ENCODE assay signal across 8 cellular contexts in the genomic region with DNA sequence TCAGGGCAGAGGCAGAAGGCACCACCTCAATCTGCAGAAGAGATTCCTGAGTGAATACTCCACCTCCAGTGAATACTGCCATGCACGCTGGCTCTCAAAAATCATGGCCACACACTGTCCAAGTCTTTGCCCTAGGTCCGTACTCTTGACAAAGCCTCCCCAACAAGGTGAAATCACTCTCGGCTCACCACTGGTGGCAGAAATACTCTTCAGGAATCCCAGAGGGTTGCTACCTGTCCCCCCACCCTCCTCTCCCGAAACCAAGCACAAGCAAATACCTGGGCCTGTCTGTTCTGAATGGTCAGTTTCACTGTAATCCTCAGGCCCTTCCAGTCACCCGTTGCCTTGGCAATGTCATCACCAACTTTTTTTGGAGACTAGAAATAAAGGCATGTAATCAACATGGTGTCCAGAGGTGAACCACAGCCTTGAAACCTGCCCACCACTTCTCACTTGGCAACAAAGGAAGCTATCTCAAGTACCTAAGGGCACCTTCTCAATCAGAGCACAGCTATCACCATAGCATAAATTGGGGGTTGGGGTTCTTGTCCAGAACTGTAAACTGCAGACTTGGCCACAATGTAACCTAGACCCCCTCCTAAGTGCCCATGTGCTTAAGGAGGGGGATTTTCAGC. TPM values are rescaled to one million over a fixed set of nuclear protein-coding genes. Genes with fewer than 3 reads are reported as not detected.
DNase-seq lines count a peak whose midpoint lies in the region; ATAC-seq lines count a peak whose summit lies in the region.

No MANE protein-coding gene starts in this region.

- no peaks in the 10 kb centered on the region; the same call in 1 of the 2 replicates for H3K9me3 ChIP-seq in iPS DF 6.9 (ENCODE audit: control insufficient read depth, insufficient read depth, low read length)
- peaks cover 0 to 6% (median 5%) of the 10 kb centered on the region in 5 donors for H3K9me3 ChIP-seq in subcutaneous abdominal adipose tissue (ENCODE audit: control insufficient read depth in 5 of 5, low read length in 5 of 5)

- peaks cover 47% of the 10 kb centered on the region for H3K4me1 Mint-ChIP-seq in activated CD4-positive, alpha-beta T cell treated with anti-CD3 and anti-CD28 coated beads, Interleukin-2, amount 10 ng/mL, durations not matched to agents 24 days and 14 days
- peaks cover 40% of the 10 kb centered on the region for H3K4me1 Mint-ChIP-seq in activated CD8-positive, alpha-beta memory T cell treated with anti-CD3 and anti-CD28 coated beads, Interleukin-2, amount 10 ng/mL, durations not matched to agents 7 days and 5 days

- H3K27ac ChIP-seq in iPS DF 6.9 (ENCODE audit: low read length) (no peak overlapping the region), subcutaneous abdominal adipose tissue (ENCODE audit: low read depth, low read length) (peak overlapping the region; percentile 92)

- intact Hi-C loops in activated CD4-positive, alpha-beta T cell treated with anti-CD3 and anti-CD28 coated beads, Interleukin-2, amount 10 ng/mL, durations not matched to agents 24 days and 14 days (cut with micrococcal nuclease), result no loop called here

- DNase-seq in activated CD4-positive, alpha-beta T cell treated with anti-CD3 and anti-CD28 coated beads, Interleukin-2, amount 10 ng/mL, durations not matched to agents 24 days and 14 days, result peak; percentile 62
- DNase-seq in activated CD4-positive, alpha-beta T cell treated with anti-CD3 and anti-CD28 coated beads, Interleukin-2, amount 50 U/mL, for 1 hour, result no peak
- peak; percentile 48 for DNase-seq in activated CD8-positive, alpha-beta memory T cell treated with anti-CD3 and anti-CD28 coated beads, Interleukin-2, amount 10 ng/mL, durations not matched to agents 7 days and 5 days
- DNase-seq in iPS DF 6.9 (ENCODE audit: low read depth, low spot score) (no peak), occipital lobe (lab: John Stamatoyannopoulos, UW) (no peak), NCI-H1694 treated with DMSO at 0.1 percent for 48 hours (lab: John Stamatoyannopoulos, UW) (no peak), NCI-H1092 (lab: John Stamatoyannopoulos, UW) (no peak)

- peaks cover 1% of the 10 kb centered on the region; the same call in 1 of the 2 replicates for H3K4me1 ChIP-seq in iPS DF 6.9 (ENCODE audit: control insufficient read depth, insufficient read depth, low read length)
- peaks cover 8 to 51% (median 42%) of the 10 kb centered on the region in 5 donors for H3K4me1 ChIP-seq in subcutaneous abdominal adipose tissue (ENCODE audit: control insufficient read depth in 5 of 5, insufficient read depth in 5 of 5, low read length in 5 of 5)

- H3K27me3 Mint-ChIP-seq in activated CD4-positive, alpha-beta T cell treated with anti-CD3 and anti-CD28 coated beads, Interleukin-2, amount 10 ng/mL, durations not matched to agents 24 days and 14 days, result no peaks in the 10 kb centered on the region
- no peaks in the 10 kb centered on the region for H3K27me3 Mint-ChIP-seq in activated CD8-positive, alpha-beta memory T cell treated with anti-CD3 and anti-CD28 coated beads, Interleukin-2, amount 10 ng/mL, durations not matched to agents 7 days and 5 days

- ATAC-seq in activated CD8-positive, alpha-beta memory T cell treated with anti-CD3 and anti-CD28 coated beads, Interleukin-2, amount 10 ng/mL, durations not matched to agents 7 days and 5 days, result no peak

- no CpG with 5 or more reads among the region's 5 CpGs for WGBS in iPS DF 6.9 (ENCODE audit: insufficient coverage, insufficient read length)

- H3K4me3 ChIP-seq in iPS DF 6.9 (ENCODE audit: low read length) (peak overlapping the region; percentile 91; the same call in 1 of the 2 replicates), subcutaneous abdominal adipose tissue (ENCODE audit: low read depth in 1 of 5, low read length in 5 of 5) (peak overlapping the region; percentile 48 to 92 (median 87))

- peaks cover 11% of the 10 kb centered on the region for H3K9me3 Mint-ChIP-seq in activated CD4-positive, alpha-beta T cell treated with anti-CD3 and anti-CD28 coated beads, Interleukin-2, amount 10 ng/mL, durations not matched to agents 24 days and 14 days
- H3K9me3 Mint-ChIP-seq in activated CD8-positive, alpha-beta memory T cell treated with anti-CD3 and anti-CD28 coated beads, Interleukin-2, amount 10 ng/mL, durations not matched to agents 7 days and 5 days (ENCODE audit: low read depth), result peaks cover 9% of the 10 kb centered on the region

- H3K27me3 ChIP-seq in iPS DF 6.9 (ENCODE audit: control insufficient read depth, insufficient read depth, low read length) (no peaks in the 10 kb centered on the region), subcutaneous abdominal adipose tissue (ENCODE audit: control insufficient read depth in 5 of 5, insufficient read depth in 4 of 5, low read length in 5 of 5) (no peaks in the 10 kb centered on the region)

- H3K36me3 ChIP-seq in iPS DF 6.9 (ENCODE audit: control insufficient read depth, insufficient read depth, low read length), result peaks cover 52% of the 10 kb centered on the region
- H3K36me3 ChIP-seq in subcutaneous abdominal adipose tissue (ENCODE audit: control insufficient read depth in 5 of 5, insufficient read depth in 5 of 5, low read length in 5 of 5), result peaks cover 10 to 57% (median 54%) of the 10 kb centered on the region in 5 donors

- peaks cover 70% of the 10 kb centered on the region for H3K36me3 Mint-ChIP-seq in activated CD4-positive, alpha-beta T cell treated with anti-CD3 and anti-CD28 coated beads, Interleukin-2, amount 10 ng/mL, durations not matched to agents 24 days and 14 days (ENCODE audit: low read depth)
- peaks cover 65% of the 10 kb centered on the region for H3K36me3 Mint-ChIP-seq in activated CD8-positive, alpha-beta memory T cell treated with anti-CD3 and anti-CD28 coated beads, Interleukin-2, amount 10 ng/mL, durations not matched to agents 7 days and 5 days

- peak overlapping the region; percentile 79 to 98 (median 93) for H3K9ac ChIP-seq in subcutaneous abdominal adipose tissue (ENCODE audit: low read length in 5 of 5)

- CTCF ChIA-PET in activated CD8-positive, alpha-beta memory T cell treated with anti-CD3 and anti-CD28 coated beads, Interleukin-2, amount 10 ng/mL, durations not matched to agents 7 days and 5 days (lab: Charles Lee), result interaction anchor here (0.6 to 1.4 kb wide), 4 partner anchors 13 to 202 kb away, joined by 3 to 4 read pairs (median 3); partner anchors contain the start of genes SLC2A8 and ZNF79

- H3K27ac Mint-ChIP-seq in activated CD4-positive, alpha-beta T cell treated with anti-CD3 and anti-CD28 coated beads, Interleukin-2, amount 10 ng/mL, durations not matched to agents 24 days and 14 days, result peak overlapping the region; percentile 98
- H3K27ac Mint-ChIP-seq in activated CD8-positive, alpha-beta memory T cell treated with anti-CD3 and anti-CD28 coated beads, Interleukin-2, amount 10 ng/mL, durations not matched to agents 7 days and 5 days, result peak overlapping the region; percentile 96

- peak overlapping the region; percentile 98 for H3K4me3 Mint-ChIP-seq in activated CD4-positive, alpha-beta T cell treated with anti-CD3 and anti-CD28 coated beads, Interleukin-2, amount 10 ng/mL, durations not matched to agents 24 days and 14 days
- peak overlapping the region; percentile 95 for H3K4me3 Mint-ChIP-seq in activated CD8-positive, alpha-beta memory T cell treated with anti-CD3 and anti-CD28 coated beads, Interleukin-2, amount 10 ng/mL, durations not matched to agents 7 days and 5 days

RNA-seq across cellular contexts. Expression of gene RPL12, which starts 1.8 kb away (rescaled TPM):
- total RNA-seq in activated CD4-positive, alpha-beta T cell treated with anti-CD3 and anti-CD28 coated beads, Interleukin-2, amount 10 ng/mL, durations not matched to agents 24 days and 14 days, result 1,245 and 1,252 TPM in 2 replicates
- 1,000 to 10,000 TPM; 1,251 to 1,331 TPM for total RNA-seq in activated CD8-positive, alpha-beta memory T cell treated with anti-CD3 and anti-CD28 coated beads, Interleukin-2, amount 10 ng/mL, durations not matched to agents 7 days and 5 days
- total RNA-seq in occipital lobe, result 798 TPM

RNA-seq across cellular contexts. Expression of gene LRSAM1, which starts 1.9 kb away (rescaled TPM):
- 24.6 and 26.4 TPM in 2 replicates for total RNA-seq in activated CD4-positive, alpha-beta T cell treated with anti-CD3 and anti-CD28 coated beads, Interleukin-2, amount 10 ng/mL, durations not matched to agents 24 days and 14 days
- total RNA-seq in activated CD8-positive, alpha-beta memory T cell treated with anti-CD3 and anti-CD28 coated beads, Interleukin-2, amount 10 ng/mL, durations not matched to agents 7 days and 5 days, result 10 to 100 TPM; 25.5 to 27.7 TPM
- 23.7 TPM for total RNA-seq in occipital lobe

RNA-seq across cellular contexts. Expression of gene ZNF79, which starts 25.3 kb away (rescaled TPM):
- 17.2 and 17.3 TPM in 2 replicates for total RNA-seq in activated CD4-positive, alpha-beta T cell treated with anti-CD3 and anti-CD28 coated beads, Interleukin-2, amount 10 ng/mL, durations not matched to agents 24 days and 14 days
- total RNA-seq in activated CD8-positive, alpha-beta memory T cell treated with anti-CD3 and anti-CD28 coated beads, Interleukin-2, amount 10 ng/mL, durations not matched to agents 7 days and 5 days, result 10 to 100 TPM; 14.2 to 18.9 TPM
- total RNA-seq in occipital lobe, result 12.8 TPM

RNA-seq across cellular contexts. Expression of gene SLC2A8, which starts 52.5 kb away (rescaled TPM):
- 3.9 and 5.8 TPM in 2 replicates for total RNA-seq in activated CD4-positive, alpha-beta T cell treated with anti-CD3 and anti-CD28 coated beads, Interleukin-2, amount 10 ng/mL, durations not matched to agents 24 days and 14 days
- 10 to 100 TPM; 12.1 to 26.0 TPM for total RNA-seq in activated CD8-positive, alpha-beta memory T cell treated with anti-CD3 and anti-CD28 coated beads, Interleukin-2, amount 10 ng/mL, durations not matched to agents 7 days and 5 days
- total RNA-seq in occipital lobe, result 9.2 TPM

Comparison
In these comparisons a context has a peak if more than half of its experiments do, and no peak if none do; other contexts are left out.
1. DNase-seq: peak in activated CD4-positive, alpha-beta T cell treated with anti-CD3 and anti-CD28 coated beads, Interleukin-2, amount 10 ng/mL, durations not matched to agents 24 days and 14 days (single experiment) and activated CD8-positive, alpha-beta memory T cell treated with anti-CD3 and anti-CD28 coated beads, Interleukin-2, amount 10 ng/mL, durations not matched to agents 7 days and 5 days (single experiment); none in activated CD4-positive, alpha-beta T cell treated with anti-CD3 and anti-CD28 coated beads, Interleukin-2, amount 50 U/mL, for 1 hour (single experiment), iPS DF 6.9 (single experiment), occipital lobe (single experiment), NCI-H1694 treated with DMSO at 0.1 percent for 48 hours (single experiment) and NCI-H1092 (single experiment).